Comparison of ENCODE assay signal across 8 cellular contexts in genomic region chr2:166494140-166494544, GRCh38. TPM values are rescaled to one million over a fixed set of nuclear protein-coding genes. Genes with fewer than 3 reads are reported as not detected.
DNase-seq lines count a peak whose midpoint lies in the region; ATAC-seq and TF ChIP-seq lines count a peak whose summit lies in the region.

Gene SCN7A, minus strand, starts transcription at chr2:166494249. Its CDS starts 16,553 bp downstream, at chr2:166477696.

- no peaks in the 10 kb centered on the region for H3K36me3 ChIP-seq in neural cell (ENCODE audit: insufficient read depth, low read length)
- H3K36me3 ChIP-seq in MM.1S (replicated peaks; ENCODE audit: insufficient read depth, low read length) = no peaks in the 10 kb centered on the region

- H4K20me1 ChIP-seq in neural cell (ENCODE audit: insufficient read depth) (no peaks in the 10 kb centered on the region), MM.1S (ENCODE audit: insufficient read depth, low read length) (no peaks in the 10 kb centered on the region)

- peak within 1 kb of the TSS; percentile 34 for H3K4me3 ChIP-seq in fibroblast of mammary gland (ENCODE audit: control insufficient read depth, low read depth, low read length)
- H3K4me3 ChIP-seq in neural cell (ENCODE audit: low read length) = peak within 1 kb of the TSS; percentile 55
- H3K4me3 ChIP-seq in MM.1S (ENCODE audit: low read length) = no peak within 1 kb of the TSS

- TF ChIP-seq RAD21 in neural cell (conservative IDR thresholded peaks at IDR 0.05) = no peak

- H3K27ac ChIP-seq in neural cell (ENCODE audit: low read length) = no peak within 1 kb of the TSS
- no peak within 1 kb of the TSS for H3K27ac ChIP-seq in MM.1S (ENCODE audit: low read length)

- H3K79me2 ChIP-seq in neural cell (replicated peaks; ENCODE audit: insufficient read depth, low read length) (no peaks in the 10 kb centered on the region), MM.1S (ENCODE audit: low read length) (no peaks in the 10 kb centered on the region)

- TF ChIP-seq CTCF in fibroblast of mammary gland (conservative IDR thresholded peaks at IDR 0.05; ENCODE audit: control insufficient read depth, insufficient read depth, low read depth, low read length) (no peak), neural cell (IDR thresholded peaks at IDR 0.05; ENCODE audit: poor library complexity, severe bottlenecking) (no peak), MM.1S (IDR thresholded peaks at IDR 0.05; ENCODE audit: low read length) (no peak)

- H3K27me3 ChIP-seq in neural cell (ENCODE audit: insufficient read depth, low read depth, low read length) (no peaks in the 10 kb centered on the region), MM.1S (replicated peaks; ENCODE audit: insufficient read depth, low read length) (no peaks in the 10 kb centered on the region)

- no peak within 1 kb of the TSS for H2AFZ ChIP-seq in neural cell (ENCODE audit: low read depth, low read length)
- no peak within 1 kb of the TSS for H2AFZ ChIP-seq in MM.1S (ENCODE audit: low read length)

- no peaks in the 10 kb centered on the region for H3F3A ChIP-seq in neural cell (ENCODE audit: insufficient read depth, low read length, poor library complexity, severe bottlenecking)
- no peaks in the 10 kb centered on the region for H3F3A ChIP-seq in MM.1S (ENCODE audit: insufficient read depth, low read length)

- TF ChIP-seq EP300 in neural cell (conservative IDR thresholded peaks at IDR 0.05; ENCODE audit: poor library complexity, severe bottlenecking) = no peak

- H3K4me2 ChIP-seq in neural cell (ENCODE audit: low read length) (no peak within 1 kb of the TSS), MM.1S (ENCODE audit: low read depth, low read length) (no peak within 1 kb of the TSS)

- DNase-seq in COLO668 (lab: John Stamatoyannopoulos, UW; ENCODE audit: unreplicated experiment) (peak; percentile 87), NCI-H69 (lab: John Stamatoyannopoulos, UW) (peak; percentile 89), fibroblast of mammary gland (ENCODE audit: low read depth) (peak; percentile 52), MM.1S (no peak), NAMALWA (ENCODE audit: low spot score) (no peak)

- H3K9me3 ChIP-seq in neural cell (ENCODE audit: low read length) (no peaks in the 10 kb centered on the region), MM.1S (replicated peaks; ENCODE audit: insufficient read depth, low read length) (no peaks in the 10 kb centered on the region)

- peak within 1 kb of the TSS; percentile 28 for H3K9ac ChIP-seq in neural cell (ENCODE audit: low read length)
- H3K9ac ChIP-seq in MM.1S (ENCODE audit: low read length) = no peak within 1 kb of the TSS

- H3K9me2 ChIP-seq in neural cell (ENCODE audit: insufficient read depth, low read length) = no peaks in the 10 kb centered on the region
- no peaks in the 10 kb centered on the region for H3K9me2 ChIP-seq in MM.1S (replicated peaks; ENCODE audit: insufficient read depth, low read length)

- ATAC-seq in HG03460 (IDR thresholded peaks at IDR 0.05; ENCODE audit: unreplicated experiment) (no peak), GM18498 (IDR thresholded peaks at IDR 0.05; ENCODE audit: unreplicated experiment) (no peak)

- H3K4me1 ChIP-seq in MM.1S (ENCODE audit: low read length) = no peaks in the 10 kb centered on the region

TF ChIP-seq in neural cell, 6 proteins besides CTCF, POLR2A, EP300 and RAD21:
- TF ChIP-seq SMC3 (conservative IDR thresholded peaks at IDR 0.05; ENCODE audit: poor library complexity) (no peak), TAF1 (IDR thresholded peaks at IDR 0.05; ENCODE audit: low read depth) (no peak)

RNA-seq across cellular contexts. Expression of gene SCN7A, which starts in this region (rescaled TPM):
- 0.09 and 0.10 TPM in 2 replicates for polyA plus RNA-seq in neural cell
- 0.12 and 0.24 TPM in 2 replicates for polyA minus RNA-seq in neural cell

Comparison
In these comparisons a context has a peak if more than half of its experiments do, and no peak if none do; other contexts are left out.
1. DNase-seq: peak in COLO668 (single experiment), NCI-H69 (single experiment) and fibroblast of mammary gland (single experiment); none in MM.1S (single experiment) and NAMALWA (single experiment).